Comparison of ENCODE assay signal across 2 cellular contexts in genomic region chr6:111212625-111213024, GRCh38.
TF ChIP-seq lines count a peak whose summit lies in the region.

No MANE protein-coding gene starts in this region.

TF ChIP-seq in IMR-90, 13 proteins besides CTCF, POLR2A, EP300 and RAD21:
- TF ChIP-seq BHLHE40 (IDR thresholded peaks at IDR 0.05; ENCODE audit: low read depth, low read length) (no peak), CHD1 (IDR thresholded peaks at IDR 0.05; ENCODE audit: low read depth, low read length) (no peak), MAFK (IDR thresholded peaks at IDR 0.05; ENCODE audit: low read depth, low read length) (peak; percentile 37; the same call in 1 of the 2 replicates)

TF ChIP-seq in K562, 482 proteins besides CTCF, POLR2A, EP300 and RAD21:
- TF ChIP-seq BMI1 (IDR thresholded peaks at IDR 0.05; ENCODE audit: low read length) (no peak), FUS (optimal IDR thresholded peaks at IDR 0.05; ENCODE audit: low read depth, low read length) (no peak), ELK3 (CRISPR knock-in tag; IDR thresholded peaks at IDR 0.05) (no peak), LCOR (CRISPR knock-in tag; IDR thresholded peaks at IDR 0.05) (no peak), C11orf30 (IDR thresholded peaks at IDR 0.05; ENCODE audit: low read depth) (peak; percentile 85), OTX1 (CRISPR knock-in tag; IDR thresholded peaks at IDR 0.05) (no peak), ZEB2 (IDR thresholded peaks at IDR 0.05) (no peak), NFE2 (IDR thresholded peaks at IDR 0.05; ENCODE audit: low read depth) (0 out of 2 replicates have a peak, but pooled peaks have one; percentile 15), MAFG (tag; conservative IDR thresholded peaks at IDR 0.05) (peak; percentile 83), ZNF316 (IDR thresholded peaks at IDR 0.05) (peak; percentile 90), BRD4 (IDR thresholded peaks at IDR 0.05) (no peak), MAFF (IDR thresholded peaks at IDR 0.05; ENCODE audit: low read length) (peak; percentile 46), CHD1 (IDR thresholded peaks at IDR 0.05; ENCODE audit: low read length) (no peak), MAFK (IDR thresholded peaks at IDR 0.05; ENCODE audit: low read length) (peak; percentile 25; the same call in 1 of the 2 replicates)
- TF ChIP-seq, protein P1, sequence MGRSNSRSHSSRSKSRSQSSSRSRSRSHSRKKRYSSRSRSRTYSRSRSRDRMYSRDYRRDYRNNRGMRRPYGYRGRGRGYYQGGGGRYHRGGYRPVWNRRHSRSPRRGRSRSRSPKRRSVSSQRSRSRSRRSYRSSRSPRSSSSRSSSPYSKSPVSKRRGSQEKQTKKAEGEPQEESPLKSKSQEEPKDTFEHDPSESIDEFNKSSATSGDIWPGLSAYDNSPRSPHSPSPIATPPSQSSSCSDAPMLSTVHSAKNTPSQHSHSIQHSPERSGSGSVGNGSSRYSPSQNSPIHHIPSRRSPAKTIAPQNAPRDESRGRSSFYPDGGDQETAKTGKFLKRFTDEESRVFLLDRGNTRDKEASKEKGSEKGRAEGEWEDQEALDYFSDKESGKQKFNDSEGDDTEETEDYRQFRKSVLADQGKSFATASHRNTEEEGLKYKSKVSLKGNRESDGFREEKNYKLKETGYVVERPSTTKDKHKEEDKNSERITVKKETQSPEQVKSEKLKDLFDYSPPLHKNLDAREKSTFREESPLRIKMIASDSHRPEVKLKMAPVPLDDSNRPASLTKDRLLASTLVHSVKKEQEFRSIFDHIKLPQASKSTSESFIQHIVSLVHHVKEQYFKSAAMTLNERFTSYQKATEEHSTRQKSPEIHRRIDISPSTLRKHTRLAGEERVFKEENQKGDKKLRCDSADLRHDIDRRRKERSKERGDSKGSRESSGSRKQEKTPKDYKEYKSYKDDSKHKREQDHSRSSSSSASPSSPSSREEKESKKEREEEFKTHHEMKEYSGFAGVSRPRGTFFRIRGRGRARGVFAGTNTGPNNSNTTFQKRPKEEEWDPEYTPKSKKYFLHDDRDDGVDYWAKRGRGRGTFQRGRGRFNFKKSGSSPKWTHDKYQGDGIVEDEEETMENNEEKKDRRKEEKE (IDR thresholded peaks at IDR 0.05; ENCODE audit: borderline replicate concordance in 1 of 2, control insufficient read depth in 1 of 2, low read depth in 2 of 2, low read length in 1 of 2): no peak
- TF ChIP-seq, protein P2, sequence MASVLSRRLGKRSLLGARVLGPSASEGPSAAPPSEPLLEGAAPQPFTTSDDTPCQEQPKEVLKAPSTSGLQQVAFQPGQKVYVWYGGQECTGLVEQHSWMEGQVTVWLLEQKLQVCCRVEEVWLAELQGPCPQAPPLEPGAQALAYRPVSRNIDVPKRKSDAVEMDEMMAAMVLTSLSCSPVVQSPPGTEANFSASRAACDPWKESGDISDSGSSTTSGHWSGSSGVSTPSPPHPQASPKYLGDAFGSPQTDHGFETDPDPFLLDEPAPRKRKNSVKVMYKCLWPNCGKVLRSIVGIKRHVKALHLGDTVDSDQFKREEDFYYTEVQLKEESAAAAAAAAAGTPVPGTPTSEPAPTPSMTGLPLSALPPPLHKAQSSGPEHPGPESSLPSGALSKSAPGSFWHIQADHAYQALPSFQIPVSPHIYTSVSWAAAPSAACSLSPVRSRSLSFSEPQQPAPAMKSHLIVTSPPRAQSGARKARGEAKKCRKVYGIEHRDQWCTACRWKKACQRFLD (CRISPR knock-in tag; IDR thresholded peaks at IDR 0.05): no peak
